In the genomic region with DNA sequence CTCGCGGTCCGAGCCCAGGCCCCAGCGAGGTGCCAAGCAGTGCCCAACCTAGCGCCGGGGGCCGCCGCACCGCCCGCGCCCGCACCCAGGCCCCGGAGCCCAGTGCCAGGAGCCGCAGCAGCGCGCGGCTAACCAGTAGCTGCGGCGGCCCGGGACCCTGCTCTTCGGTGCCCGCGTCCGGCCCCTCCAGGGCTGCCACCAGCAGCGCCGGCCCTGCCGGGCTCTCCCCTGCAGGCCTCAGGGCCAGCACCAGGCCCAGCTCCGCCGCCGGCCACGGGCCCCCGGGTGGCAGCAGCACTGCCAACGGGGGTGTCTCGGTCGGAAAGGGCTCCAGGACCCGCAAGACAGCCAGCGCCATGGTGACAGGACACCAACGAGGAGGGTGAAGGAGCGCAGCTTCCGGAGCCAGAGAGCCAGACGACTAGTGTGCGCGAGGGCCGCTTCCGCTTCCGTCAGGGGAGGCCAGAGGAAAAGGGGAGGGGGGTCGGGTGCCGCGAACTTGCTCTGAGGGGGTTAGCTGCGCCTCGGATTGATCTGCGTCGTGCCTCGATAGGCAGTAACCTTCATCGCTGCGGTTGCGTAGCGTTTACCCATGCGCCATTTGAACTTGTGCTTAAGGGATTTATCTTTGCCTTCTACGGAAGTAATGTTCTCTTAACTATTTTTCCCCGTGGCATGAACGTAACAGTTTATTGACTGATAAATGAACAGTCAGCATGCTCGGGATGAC, we compare ENCODE assay signal across 1 cellular context.
TF ChIP-seq lines count a peak whose summit lies in the region.

A gene with protein sequence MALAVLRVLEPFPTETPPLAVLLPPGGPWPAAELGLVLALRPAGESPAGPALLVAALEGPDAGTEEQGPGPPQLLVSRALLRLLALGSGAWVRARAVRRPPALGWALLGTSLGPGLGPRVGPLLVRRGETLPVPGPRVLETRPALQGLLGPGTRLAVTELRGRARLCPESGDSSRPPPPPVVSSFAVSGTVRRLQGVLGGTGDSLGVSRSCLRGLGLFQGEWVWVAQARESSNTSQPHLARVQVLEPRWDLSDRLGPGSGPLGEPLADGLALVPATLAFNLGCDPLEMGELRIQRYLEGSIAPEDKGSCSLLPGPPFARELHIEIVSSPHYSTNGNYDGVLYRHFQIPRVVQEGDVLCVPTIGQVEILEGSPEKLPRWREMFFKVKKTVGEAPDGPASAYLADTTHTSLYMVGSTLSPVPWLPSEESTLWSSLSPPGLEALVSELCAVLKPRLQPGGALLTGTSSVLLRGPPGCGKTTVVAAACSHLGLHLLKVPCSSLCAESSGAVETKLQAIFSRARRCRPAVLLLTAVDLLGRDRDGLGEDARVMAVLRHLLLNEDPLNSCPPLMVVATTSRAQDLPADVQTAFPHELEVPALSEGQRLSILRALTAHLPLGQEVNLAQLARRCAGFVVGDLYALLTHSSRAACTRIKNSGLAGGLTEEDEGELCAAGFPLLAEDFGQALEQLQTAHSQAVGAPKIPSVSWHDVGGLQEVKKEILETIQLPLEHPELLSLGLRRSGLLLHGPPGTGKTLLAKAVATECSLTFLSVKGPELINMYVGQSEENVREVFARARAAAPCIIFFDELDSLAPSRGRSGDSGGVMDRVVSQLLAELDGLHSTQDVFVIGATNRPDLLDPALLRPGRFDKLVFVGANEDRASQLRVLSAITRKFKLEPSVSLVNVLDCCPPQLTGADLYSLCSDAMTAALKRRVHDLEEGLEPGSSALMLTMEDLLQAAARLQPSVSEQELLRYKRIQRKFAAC (minus strand): TSS at position 389 of the 730 bp plus-strand sequence. CDS start 31 bp downstream, at position 358.

TF ChIP-seq in HepG2, 621 proteins besides CTCF, POLR2A, EP300 and RAD21 (continued from another document and continues in another):
- TF ChIP-seq THAP11 (CRISPR knock-in tag; IDR thresholded peaks at IDR 0.05) (peak; percentile 93), ZNF770 (CRISPR knock-in tag; IDR thresholded peaks at IDR 0.05) (peak; percentile 74), FUBP1 (CRISPR knock-in tag; IDR thresholded peaks at IDR 0.05; ENCODE audit: borderline replicate concordance) (no peak), BCL6 (CRISPR knock-in tag; IDR thresholded peaks at IDR 0.05) (peak; percentile 75), GFI1 (CRISPR knock-in tag; IDR thresholded peaks at IDR 0.05; ENCODE audit: borderline replicate concordance) (peak; percentile 62; the same call in 1 of the 2 replicates), PLRG1 (conservative IDR thresholded peaks at IDR 0.05) (no peak), KLF12 (CRISPR knock-in tag; IDR thresholded peaks at IDR 0.05; ENCODE audit: borderline replicate concordance) (peak; percentile 23; the same call in 1 of the 2 replicates), ZNF230 (CRISPR knock-in tag; IDR thresholded peaks at IDR 0.05) (no peak; the same call in 1 of the 2 replicates), ARNTL (CRISPR knock-in tag; IDR thresholded peaks at IDR 0.05) (no peak; the same call in 1 of the 2 replicates), ZBTB4 (CRISPR knock-in tag; IDR thresholded peaks at IDR 0.05; ENCODE audit: borderline replicate concordance) (peak; percentile 20; the same call in 1 of the 2 replicates), ZNF276 (CRISPR knock-in tag; IDR thresholded peaks at IDR 0.05; ENCODE audit: low read depth) (no peak; the same call in 1 of the 2 replicates), MED13 (CRISPR knock-in tag; IDR thresholded peaks at IDR 0.05) (0 out of 2 replicates have a peak, but pooled peaks have one; percentile 28), ZNF143 (CRISPR knock-in tag; IDR thresholded peaks at IDR 0.05) (peak; percentile 59), ZNF879 (CRISPR knock-in tag; IDR thresholded peaks at IDR 0.05) (no peak), ZBTB10 (CRISPR knock-in tag; IDR thresholded peaks at IDR 0.05; ENCODE audit: borderline replicate concordance) (no peak), ZNF720 (CRISPR knock-in tag; IDR thresholded peaks at IDR 0.05) (no peak), ZNF563 (CRISPR knock-in tag; IDR thresholded peaks at IDR 0.05) (peak; percentile 97), MAFG (CRISPR knock-in tag; IDR thresholded peaks at IDR 0.05) (no peak), MIXL1 (CRISPR knock-in tag; IDR thresholded peaks at IDR 0.05) (no peak; the same call in none of the 2 replicates), ZFP90 (CRISPR knock-in tag; IDR thresholded peaks at IDR 0.05; ENCODE audit: borderline replicate concordance) (peak; percentile 49; the same call in 1 of the 2 replicates), ZBTB49 (CRISPR knock-in tag; IDR thresholded peaks at IDR 0.05; ENCODE audit: borderline replicate concordance) (no peak), BATF2 (CRISPR knock-in tag; IDR thresholded peaks at IDR 0.05) (no peak), SUZ12 (IDR thresholded peaks at IDR 0.05; ENCODE audit: low read depth, low read length) (no peak), ZIK1 (CRISPR knock-in tag; IDR thresholded peaks at IDR 0.05; ENCODE audit: borderline replicate concordance, low read depth) (peak; percentile 72; the same call in 1 of the 2 replicates), UBTF (CRISPR knock-in tag; IDR thresholded peaks at IDR 0.05) (peak; percentile 85)
